In the genomic region with DNA sequence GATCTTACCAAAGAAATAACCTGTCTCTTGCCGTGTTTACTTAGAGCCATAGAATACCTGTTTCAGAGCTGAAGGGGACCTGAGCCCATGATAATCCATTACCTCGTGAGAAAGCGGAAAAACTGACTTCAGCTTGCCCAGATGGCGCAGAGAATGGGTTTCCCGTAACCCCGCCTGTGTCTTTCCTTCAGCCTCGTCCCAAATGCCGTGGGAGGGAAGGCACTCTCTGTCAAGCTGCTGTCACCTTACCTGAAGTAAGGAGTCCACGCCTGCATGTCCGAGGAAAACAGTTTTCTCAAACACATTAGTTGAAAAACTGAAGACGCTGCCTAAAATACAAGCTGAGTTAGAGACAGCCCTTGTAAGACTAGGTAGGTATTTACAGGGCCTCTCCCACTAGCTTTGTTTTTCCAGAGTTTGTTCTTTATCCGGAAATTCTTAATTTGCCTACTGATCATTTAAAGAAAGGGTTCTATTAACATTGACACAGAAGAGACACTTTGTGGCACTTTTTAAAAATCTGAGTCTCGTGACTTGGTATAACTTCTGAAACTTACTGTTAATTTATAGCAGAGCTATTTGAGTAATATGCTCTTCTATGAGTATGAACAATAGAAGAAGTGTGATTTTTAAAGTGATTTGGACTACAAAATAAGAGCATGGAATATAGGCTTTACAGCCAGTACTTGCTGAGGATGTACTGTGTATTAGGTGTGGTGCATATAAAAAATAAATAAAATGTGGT, we compare ENCODE assay signal across 8 cellular contexts. TPM values are rescaled to one million over a fixed set of nuclear protein-coding genes. Genes with fewer than 3 reads are reported as not detected.
A peak's percentile ranks its signal among the peaks of the same experiment; 100 is the strongest.
DNase-seq lines count a peak whose midpoint lies in the region; ATAC-seq and TF ChIP-seq lines count a peak whose summit lies in the region.

No MANE protein-coding gene starts in this region.

- H3K4me1 ChIP-seq in suprapubic skin = peaks cover 33% of the 10 kb centered on the region

- peaks cover 12% of the 10 kb centered on the region for H3K9me3 Mint-ChIP-seq in nephron progenitor cell

- H3K9me3 ChIP-seq in suprapubic skin = no peaks in the 10 kb centered on the region

- no peak for TF ChIP-seq EP300 in suprapubic skin (IDR thresholded peaks at IDR 0.05)

- 5% methylated on average over 13 of the region's 13 CpGs for WGBS in suprapubic skin

- TF ChIP-seq CTCF in epithelial cell of proximal tubule (conservative IDR thresholded peaks at IDR 0.05; ENCODE audit: low read depth, low read length) (no peak), nephron progenitor cell (IDR thresholded peaks at IDR 0.05) (no peak), suprapubic skin (IDR thresholded peaks at IDR 0.05) (no peak)

- H3K36me3 ChIP-seq in suprapubic skin = peaks cover 17% of the 10 kb centered on the region

- DNase-seq in Daoy (ENCODE audit: low read depth) = peak; percentile 7
- peak; percentile 44 for DNase-seq in NCI-H1105 treated with DMSO at 0.1 percent for 48 hours (lab: John Stamatoyannopoulos, UW)
- DNase-seq in activated CD8-positive, alpha-beta memory T cell treated with anti-CD3 and anti-CD28 coated beads, Interleukin-2, amount 50 U/mL, for 4 hours = peak; percentile 38
- DNase-seq in epithelial cell of proximal tubule (ENCODE audit: low read depth) = no peak
- DNase-seq in nephron progenitor cell = peak; percentile 27
- no peak for DNase-seq in suprapubic skin (ENCODE audit: low spot score in 2 of 2)
- no peak for DNase-seq in SKM-1 (lab: John Stamatoyannopoulos, UW; ENCODE audit: unreplicated experiment)

- peak overlapping the region; percentile 98 for H3K27ac ChIP-seq in suprapubic skin

- H3K4me1 Mint-ChIP-seq in nephron progenitor cell = peaks cover 42% of the 10 kb centered on the region

- peak overlapping the region; percentile 100 for H3K27ac Mint-ChIP-seq in nephron progenitor cell

- TF ChIP-seq POLR2A in suprapubic skin (IDR thresholded peaks at IDR 0.05) = no peak

- H3K27me3 Mint-ChIP-seq in nephron progenitor cell (ENCODE audit: low read depth, poor library complexity) = no peaks in the 10 kb centered on the region

- peak overlapping the region; percentile 92 for H3K4me3 Mint-ChIP-seq in nephron progenitor cell

- ATAC-seq in GM18858 (IDR thresholded peaks at IDR 0.05; ENCODE audit: unreplicated experiment) = no peak

- H3K36me3 Mint-ChIP-seq in nephron progenitor cell (ENCODE audit: low read depth) = peaks cover 34% of the 10 kb centered on the region

- H3K27me3 ChIP-seq in suprapubic skin = no peaks in the 10 kb centered on the region

- H3K4me3 ChIP-seq in epithelial cell of proximal tubule (ENCODE audit: low read depth, low read length) = peak overlapping the region; percentile 83
- H3K4me3 ChIP-seq in suprapubic skin = peak overlapping the region; percentile 85

RNA-seq across cellular contexts. Expression of gene INTS6, which starts 1.3 kb away (rescaled TPM):
- total RNA-seq in Daoy (2014; rRNA removed; shearing (Covaris generic)) = 19.1 and 26.3 TPM in 2 replicates
- total RNA-seq in epithelial cell of proximal tubule = 22.6 and 30.2 TPM in 2 replicates
- total RNA-seq in suprapubic skin = 10 to 100 TPM; 30.7 to 48.5 (median 41.5) TPM

Comparison
In these comparisons a context has a peak if more than half of its experiments do, and no peak if none do; other contexts are left out.
1. DNase-seq: peak in Daoy (single experiment), NCI-H1105 treated with DMSO at 0.1 percent for 48 hours (single experiment), activated CD8-positive, alpha-beta memory T cell treated with anti-CD3 and anti-CD28 coated beads, Interleukin-2, amount 50 U/mL, for 4 hours (single experiment) and nephron progenitor cell (single experiment); none in epithelial cell of proximal tubule (single experiment), suprapubic skin (0 of 2) and SKM-1 (single experiment).